In the genomic region with DNA sequence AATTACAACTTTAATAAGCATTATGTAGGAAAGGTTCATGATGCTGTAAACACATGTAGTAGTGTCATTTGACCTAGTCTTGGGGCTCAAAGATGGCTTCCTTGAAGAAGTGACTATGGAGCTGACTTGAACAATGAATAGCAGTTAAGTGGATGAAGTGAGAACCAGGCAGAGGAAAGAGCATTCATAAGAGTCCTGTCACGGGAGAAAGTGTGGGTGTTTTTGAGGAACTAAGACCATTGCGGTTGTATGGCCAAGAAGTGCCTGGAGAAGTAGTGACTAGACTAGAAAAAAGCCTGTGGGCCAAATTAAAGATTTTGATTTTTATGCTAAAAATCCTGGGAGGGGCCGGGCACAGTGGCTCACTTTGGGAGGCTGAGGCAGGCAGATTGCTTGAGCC, we compare ENCODE assay signal across 12 cellular contexts.
DNase-seq lines count a peak whose midpoint lies in the region; ATAC-seq lines count a peak whose summit lies in the region.
"Had no signal": no experiment of that assay in that cellular context is flagged by ENCODE, and none has a peak within 500 bp of the region (broad histone marks: within the 10 kb centered on the region; RNA-seq: fewer than 3 reads in every experiment).

No MANE protein-coding gene starts in this region.

- ATAC-seq in GM19438 (IDR thresholded peaks at IDR 0.05; ENCODE audit: low read depth, unreplicated experiment) (peak; percentile 56), HG03045 (IDR thresholded peaks at IDR 0.05; ENCODE audit: unreplicated experiment) (peak; percentile 65)

- DNase-seq in CD1c-positive myeloid dendritic cell (ENCODE audit: extremely low spot score) (peak; percentile 96), SKM-1 treated with dmso at 0.1 percent for 144 hours (lab: John Stamatoyannopoulos, UW; ENCODE audit: unreplicated experiment) (peak; percentile 70), DMS 273 (lab: John Stamatoyannopoulos, UW; ENCODE audit: unreplicated experiment) (no peak), DMS 273 treated with DMSO at 0.1 percent for 48 hours (lab: John Stamatoyannopoulos, UW) (no peak), NCI-H524 (lab: John Stamatoyannopoulos, UW) (no peak)
- DNase-seq in stimulated activated CD4-positive, alpha-beta T cell treated with anti-CD3 and anti-CD28 coated beads, Interleukin-2, amount 100 ng/mL, for 24 hours: no peak
- DNase-seq: activated gamma-delta T cell; NCI-H146; stimulated activated CD4-positive, alpha-beta T cell treated with anti-CD3 and anti-CD28 coated beads, Interleukin-12 subunit alpha, Interleukin-12 subunit beta, amount 100 ng/mL, for 4 hours; T-helper 1 cell had no signal

Comparison
In these comparisons a context has a peak if more than half of its experiments do, and no peak if none do; other contexts are left out.
1. DNase-seq: peak in CD1c-positive myeloid dendritic cell (single experiment) and SKM-1 treated with dmso at 0.1 percent for 144 hours (single experiment); none in DMS 273 (single experiment), DMS 273 treated with DMSO at 0.1 percent for 48 hours (single experiment), stimulated activated CD4-positive, alpha-beta T cell treated with anti-CD3 and anti-CD28 coated beads, Interleukin-2, amount 100 ng/mL, for 24 hours (0 of 2) and NCI-H524 (0 of 2).